8 cellular contexts compared by ENCODE assay signal in genomic region chr10:113854019-113854756, GRCh38. TPM values are rescaled to one million over a fixed set of nuclear protein-coding genes. Genes with fewer than 3 reads are reported as not detected.
A peak's percentile ranks its signal among the peaks of the same experiment; 100 is the strongest.
DNase-seq lines count a peak whose midpoint lies in the region; ATAC-seq, FAIRE-seq and TF ChIP-seq lines count a peak whose summit lies in the region.

Gene DCLRE1A (minus strand): TSS chr10:113854082. CDS start chr10:113853182, 900 bp downstream.
Gene NHLRC2 (plus strand): TSS chr10:113854661. CDS start chr10:113854873, 212 bp downstream.

- H2AFZ ChIP-seq in SU-DHL-6 (ENCODE audit: low read depth, low read length, severe bottlenecking), result peak within 1 kb of the TSS; percentile 100

- H3K9me3 ChIP-seq in SU-DHL-6 (ENCODE audit: insufficient read depth, low read length) (no peaks in the 10 kb centered on the region), pancreas (no peaks in the 10 kb centered on the region), tibial artery (no peaks in the 10 kb centered on the region)

- H3K27ac Mint-ChIP-seq in activated naive CD8-positive, alpha-beta T cell treated with anti-CD3 and anti-CD28 coated beads, Interleukin-2, amount 10 ng/mL, durations not matched to agents 7 days and 5 days, result peak within 1 kb of the TSS; percentile 92

- POLR2A ChIA-PET in activated naive CD8-positive, alpha-beta T cell treated with anti-CD3 and anti-CD28 coated beads, Interleukin-2, amount 10 ng/mL, durations not matched to agents 7 days and 5 days (lab: Charles Lee), result interaction anchor here (0.7 to 1.6 kb wide), 3 partner anchors 9 to 175 kb away, joined by 3 to 4 read pairs (median 4); no protein-coding TSS in a partner anchor

- TF ChIP-seq CTCF in SU-DHL-6 (IDR thresholded peaks at IDR 0.05; ENCODE audit: insufficient read depth, low read length, poor library complexity, severe bottlenecking) (no peak), pancreas (IDR thresholded peaks at IDR 0.05) (no peak), tibial artery (IDR thresholded peaks at IDR 0.05) (no peak)

- H3K27me3 ChIP-seq in SU-DHL-6 (ENCODE audit: low read length), result no peaks in the 10 kb centered on the region
- H3K27me3 ChIP-seq in pancreas, result no peaks in the 10 kb centered on the region
- no peaks in the 10 kb centered on the region for H3K27me3 ChIP-seq in tibial artery

- peak within 1 kb of the TSS; percentile 92 for H3K9ac ChIP-seq in SU-DHL-6 (ENCODE audit: low read length)

- H3K36me3 Mint-ChIP-seq in activated naive CD8-positive, alpha-beta T cell treated with anti-CD3 and anti-CD28 coated beads, Interleukin-2, amount 10 ng/mL, durations not matched to agents 7 days and 5 days, result peaks cover 22% of the 10 kb centered on the region

- H3K4me3 ChIP-seq in SU-DHL-6 (ENCODE audit: insufficient read depth, low read length, poor library complexity, severe bottlenecking) (peak within 1 kb of the TSS; percentile 86), pancreas (peak within 1 kb of the TSS; percentile 79 to 97 (median 90)), tibial artery (peak within 1 kb of the TSS; percentile 95 to 97)

- intact Hi-C loops in Right ventricle myocardium inferior (cut with DNase I), result loop anchor here (2.0 to 5.0 kb wide), 4 partner anchors 57 to 247 kb away; partner anchors contain the start of gene ADRB1
- intact Hi-C loops in pancreas (cut with DNase I), result no loop called here
- intact Hi-C loops in tibial artery (cut with DNase I; ENCODE audit: low total_unique reads), result no loop called here

- FAIRE-seq in pancreas (lab: Jason Lieb, UNC), result no peak

- no peaks in the 10 kb centered on the region for H3K9me2 ChIP-seq in SU-DHL-6 (replicated peaks; ENCODE audit: insufficient read depth, low read length)

- peaks cover 21 to 57% (median 53%) of the 10 kb centered on the region in 3 donors for H3K4me1 ChIP-seq in pancreas
- H3K4me1 ChIP-seq in tibial artery, result peaks cover 0 to 49% (median 24%) of the 10 kb centered on the region in 4 donors

- H3K27ac ChIP-seq in SU-DHL-6 (ENCODE audit: low read depth, low read length) (peak within 1 kb of the TSS; percentile 87), pancreas (peak within 1 kb of the TSS; percentile 91 to 96 (median 94)), tibial artery (peak within 1 kb of the TSS; percentile 74 to 87)

- ATAC-seq in activated naive CD8-positive, alpha-beta T cell treated with anti-CD3 and anti-CD28 coated beads, Interleukin-2, amount 10 ng/mL, durations not matched to agents 7 days and 5 days (ENCODE audit: low read depth), result peak; percentile 49
- peak; percentile 87 for ATAC-seq in Right ventricle myocardium inferior
- ATAC-seq in pancreas, result peak; percentile 79 to 90 (median 86)

- H3F3A ChIP-seq in SU-DHL-6 (ENCODE audit: insufficient read depth), result peaks cover 36% of the 10 kb centered on the region

- peak within 1 kb of the TSS; percentile 79 for H3K4me2 ChIP-seq in SU-DHL-6 (ENCODE audit: low read depth, low read length, poor library complexity, severe bottlenecking)

- peak within 1 kb of the TSS; percentile 88 for H3K4me3 Mint-ChIP-seq in activated naive CD8-positive, alpha-beta T cell treated with anti-CD3 and anti-CD28 coated beads, Interleukin-2, amount 10 ng/mL, durations not matched to agents 7 days and 5 days

- no peaks in the 10 kb centered on the region for H3K9me3 Mint-ChIP-seq in activated naive CD8-positive, alpha-beta T cell treated with anti-CD3 and anti-CD28 coated beads, Interleukin-2, amount 10 ng/mL, durations not matched to agents 7 days and 5 days

- peaks cover 51% of the 10 kb centered on the region for H3K79me2 ChIP-seq in SU-DHL-6 (ENCODE audit: insufficient read depth, low read length)

- DNase-seq in ELF-1 (ENCODE audit: low read depth, low spot score) (peak; percentile 85), HCEC 1CT (peak; percentile 76), MV-4-11 (lab: John Stamatoyannopoulos, UW) (peak; percentile 62), Right ventricle myocardium inferior (ENCODE audit: missing footprints) (peak; percentile 92), pancreas (peak; percentile 69 to 89 (median 79)), tibial artery (peak; percentile 75 to 86)
- DNase-seq in activated naive CD8-positive, alpha-beta T cell treated with anti-CD3 and anti-CD28 coated beads, Interleukin-2, amount 10 ng/mL, durations not matched to agents 7 days and 5 days, result peak; percentile 67

- H3K27me3 Mint-ChIP-seq in activated naive CD8-positive, alpha-beta T cell treated with anti-CD3 and anti-CD28 coated beads, Interleukin-2, amount 10 ng/mL, durations not matched to agents 7 days and 5 days, result no peaks in the 10 kb centered on the region

- 0 to 1% methylated on average over 39 of the region's 39 CpGs for WGBS in pancreas, 2 donors

- H3K4me1 Mint-ChIP-seq in activated naive CD8-positive, alpha-beta T cell treated with anti-CD3 and anti-CD28 coated beads, Interleukin-2, amount 10 ng/mL, durations not matched to agents 7 days and 5 days, result peaks cover 35% of the 10 kb centered on the region

- no peaks in the 10 kb centered on the region for H4K20me1 ChIP-seq in SU-DHL-6 (ENCODE audit: low read depth, low read length)

- peaks cover 13% of the 10 kb centered on the region; the same call in 1 of the 2 replicates for H3K36me3 ChIP-seq in SU-DHL-6 (ENCODE audit: low read length)
- H3K36me3 ChIP-seq in pancreas, result peaks cover 0 to 5% (median 0%) of the 10 kb centered on the region in 3 donors
- H3K36me3 ChIP-seq in tibial artery, result no peaks in the 10 kb centered on the region

RNA-seq across cellular contexts. Expression of gene DCLRE1A, which starts in this region (rescaled TPM):
- total RNA-seq in activated naive CD8-positive, alpha-beta T cell treated with anti-CD3 and anti-CD28 coated beads, Interleukin-2, amount 10 ng/mL, durations not matched to agents 7 days and 5 days, result 10 to 100 TPM; 12.2 to 12.8 TPM
- total RNA-seq in Right ventricle myocardium inferior, result 6.8 TPM
- 1 to 10 TPM; 3.3 to 5.7 (median 4.7) TPM for total RNA-seq in pancreas
- polyA plus RNA-seq in pancreas, result 1 to 10 TPM; 2.4 to 4.0 TPM

RNA-seq across cellular contexts. Expression of gene NHLRC2, which starts in this region (rescaled TPM):
- total RNA-seq in activated naive CD8-positive, alpha-beta T cell treated with anti-CD3 and anti-CD28 coated beads, Interleukin-2, amount 10 ng/mL, durations not matched to agents 7 days and 5 days, result 10 to 100 TPM; 26.3 to 26.5 TPM
- total RNA-seq in Right ventricle myocardium inferior (60.6 TPM), pancreas (10 to 100 TPM; 15.8 to 24.0 (median 19.5) TPM)
- polyA plus RNA-seq in pancreas, result 1 to 10 TPM; 4.3 to 6.4 TPM

Comparison
In these comparisons a context has a peak if more than half of its experiments do, and no peak if none do; other contexts are left out.
1. Peak in every context shown above with its lines: DNase-seq, ATAC-seq, H3K4me3 ChIP-seq and H3K27ac ChIP-seq.